In genomic region chr9:33225319-33226152, GRCh38 we compare ENCODE assay signal across 9 cellular contexts. TPM values are rescaled to one million over a fixed set of nuclear protein-coding genes. Genes with fewer than 3 reads are reported as not detected.
A peak's percentile ranks its signal among the peaks of the same experiment; 100 is the strongest.
DNase-seq lines count a peak whose midpoint lies in the region; ATAC-seq, FAIRE-seq and TF ChIP-seq lines count a peak whose summit lies in the region.
"Had no signal": no experiment of that assay in that cellular context is flagged by ENCODE, and none has a peak within 500 bp of the region (broad histone marks: within the 10 kb centered on the region; RNA-seq: fewer than 3 reads in every experiment).

No MANE protein-coding gene starts in this region.

- H3K27ac ChIP-seq in cardiac muscle cell (no peak overlapping the region), left lung (peak overlapping the region in 1 of 2 donors; percentile 89)

- no peak for ATAC-seq in Right ventricle myocardium inferior
- ATAC-seq in left lung, result peak; percentile 50

- H3K4me1 ChIP-seq in cardiac muscle cell (ENCODE audit: low read depth) (no peaks in the 10 kb centered on the region), left lung (peaks cover 0 to 34% of the 10 kb centered on the region in 2 donors)

- no peaks in the 10 kb centered on the region for H3K27me3 ChIP-seq in cardiac muscle cell
- no peaks in the 10 kb centered on the region for H3K27me3 ChIP-seq in bronchial epithelial cell (ENCODE audit: control insufficient read depth, insufficient read depth, low read length)
- H3K27me3 ChIP-seq in left lung, result no peaks in the 10 kb centered on the region

- H3K9me3 ChIP-seq in cardiac muscle cell (ENCODE audit: low read depth) (no peaks in the 10 kb centered on the region), left lung (no peaks in the 10 kb centered on the region)

- TF ChIP-seq CTCF in cardiac muscle cell (IDR thresholded peaks at IDR 0.05; ENCODE audit: low read depth, low read length) (peak; percentile 55), WI38 (IDR thresholded peaks at IDR 0.05; ENCODE audit: low read depth, low read length) (peak; percentile 24; the same call in 1 of the 2 replicates), bronchial epithelial cell (IDR thresholded peaks at IDR 0.05; ENCODE audit: insufficient read depth, low read length, severe bottlenecking) (peak; percentile 46), left lung (IDR thresholded peaks at IDR 0.05) (peak; percentile 63 to 68)

- H3K4me3 ChIP-seq in cardiac muscle cell (no peak overlapping the region), WI38 (ENCODE audit: low read depth, low read length) (no peak overlapping the region), bronchial epithelial cell (ENCODE audit: low read depth, low read length) (no peak overlapping the region), left lung (no peak overlapping the region)

- DNase-seq in cardiac muscle cell (ENCODE audit: low read depth in 1 of 2, low spot score in 1 of 2) (peak; percentile 71 to 83), Right ventricle myocardium inferior (ENCODE audit: missing footprints) (no peak), NCI-H2081 treated with DMSO at 0.1 percent for 48 hours (lab: John Stamatoyannopoulos, UW) (peak; percentile 15), bronchial epithelial cell (ENCODE audit: low read depth) (peak; percentile 80), left lung (no peak), GOT3 (lab: John Stamatoyannopoulos, UW) (no peak)
- peak; percentile 56 to 58 for DNase-seq in stimulated activated CD4-positive, alpha-beta T cell treated with anti-CD3 and anti-CD28 coated beads, Interleukin-4, amount 100 ng/mL, for 48 hours (ENCODE audit: low read depth in 2 of 2)

- FAIRE-seq in bronchial epithelial cell (lab: Jason Lieb, UNC), result no peak

- intact Hi-C loops in Right ventricle myocardium inferior (cut with DNase I) (loop anchor here (1.0 to 5.0 kb wide), 2 partner anchors 58 to 144 kb away; partner anchors contain the start of gene B4GALT1), left lung (cut with DNase I) (loop anchor here in 1 of 2 donors (10.0 kb wide), 1 partner anchor 141 kb away; no protein-coding TSS in a partner anchor)

- no peaks in the 10 kb centered on the region for H3K36me3 ChIP-seq in cardiac muscle cell
- H3K36me3 ChIP-seq in bronchial epithelial cell (ENCODE audit: control insufficient read depth, insufficient read depth, low read length), result no peaks in the 10 kb centered on the region
- H3K36me3 ChIP-seq in left lung, result no peaks in the 10 kb centered on the region

RNA-seq across cellular contexts. Expression of gene SPINK4, which starts 14.4 kb away (rescaled TPM):
- 7.8 TPM in 1 of 2 replicates, not detected in the other for total RNA-seq in cardiac muscle cell
- polyA plus RNA-seq in cardiac muscle cell, result 5.7 and 6.9 TPM in 2 replicates
- total RNA-seq in Right ventricle myocardium inferior, result not detected
- not detected in 2 replicates for total RNA-seq in bronchial epithelial cell
- not detected for total RNA-seq in left lung
- total RNA-seq: urinary bladder had no signal

RNA-seq across cellular contexts. Expression of gene BAG1, which starts 39.0 kb away (rescaled TPM):
- total RNA-seq in cardiac muscle cell (248 and 301 TPM in 2 replicates), Right ventricle myocardium inferior (132 TPM), bronchial epithelial cell (56.5 and 68.7 TPM in 2 replicates), left lung (100 to 1,000 TPM; 103 to 111 TPM)
- polyA plus RNA-seq in cardiac muscle cell, result 166 and 270 TPM in 2 replicates

RNA-seq across cellular contexts. Expression of gene CHMP5, which starts 39.3 kb away (rescaled TPM):
- total RNA-seq in cardiac muscle cell (75.2 and 75.5 TPM in 2 replicates), Right ventricle myocardium inferior (51.5 TPM), bronchial epithelial cell (173 and 182 TPM in 2 replicates), left lung (10 to 100 TPM; 67.4 to 79.3 TPM)
- 99.5 and 122 TPM in 2 replicates for polyA plus RNA-seq in cardiac muscle cell

RNA-seq across cellular contexts. Expression of gene B4GALT1, which starts 58.4 kb away (rescaled TPM):
- total RNA-seq in cardiac muscle cell, result 24.8 and 33.6 TPM in 2 replicates
- 22.1 and 30.0 TPM in 2 replicates for polyA plus RNA-seq in cardiac muscle cell
- total RNA-seq in Right ventricle myocardium inferior, result 43.6 TPM
- 21.3 and 30.3 TPM in 2 replicates for total RNA-seq in bronchial epithelial cell
- total RNA-seq in left lung, result 100 to 1,000 TPM in 1 of 2 donors, 10 to 100 TPM in 1; 83.6 to 107 TPM

Comparison
In these comparisons a context has a peak if more than half of its experiments do, and no peak if none do; other contexts are left out.
1. DNase-seq: peak in cardiac muscle cell (2 of 2), NCI-H2081 treated with DMSO at 0.1 percent for 48 hours (single experiment), bronchial epithelial cell (single experiment) and stimulated activated CD4-positive, alpha-beta T cell treated with anti-CD3 and anti-CD28 coated beads, Interleukin-4, amount 100 ng/mL, for 48 hours (2 of 2); none in Right ventricle myocardium inferior (single experiment), left lung (0 of 2) and GOT3 (single experiment).
2. Peak in every context shown above with its lines, with median percentiles within 50 percentile points of each other: CTCF ChIP-seq.